Comparison of ENCODE assay signal across 1 cellular context in the genomic region with DNA sequence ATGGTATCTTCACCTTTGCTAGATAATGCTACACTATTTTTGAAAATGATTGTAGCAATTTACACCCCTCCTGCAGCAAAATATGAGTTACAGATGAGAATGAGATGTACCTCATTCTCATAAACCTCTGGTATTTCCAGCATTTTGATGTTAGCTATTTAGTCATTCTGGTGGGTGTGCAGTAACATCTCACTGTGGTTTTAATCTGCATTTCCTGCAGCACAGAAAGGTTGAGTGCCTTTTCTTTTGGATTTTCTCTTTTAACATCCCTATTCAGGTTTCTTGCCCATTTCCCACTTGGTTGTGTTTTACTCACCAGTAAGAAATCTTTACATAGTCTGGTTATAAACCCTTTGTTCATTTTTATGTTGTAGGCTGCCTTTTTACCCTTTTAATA.
TF ChIP-seq lines count a peak whose summit lies in the region.

No MANE protein-coding gene starts in this region.

TF ChIP-seq in IMR-90, 13 proteins besides CTCF, POLR2A, EP300 and RAD21:
- TF ChIP-seq FOS (IDR thresholded peaks at IDR 0.05; ENCODE audit: low read depth, low read length) (no peak), SMC3 (IDR thresholded peaks at IDR 0.05; ENCODE audit: low read depth, low read length) (no peak), MAFK (IDR thresholded peaks at IDR 0.05; ENCODE audit: low read depth, low read length) (no peak), CHD1 (IDR thresholded peaks at IDR 0.05; ENCODE audit: low read depth, low read length) (no peak), RFX5 (IDR thresholded peaks at IDR 0.05; ENCODE audit: low read depth, low read length) (no peak), MXI1 (IDR thresholded peaks at IDR 0.05; ENCODE audit: borderline replicate concordance, low read depth, low read length) (no peak), RCOR1 (IDR thresholded peaks at IDR 0.05; ENCODE audit: insufficient replicate concordance, low read length) (no peak), ELK1 (IDR thresholded peaks at IDR 0.05; ENCODE audit: borderline replicate concordance, low read depth, low read length) (no peak), CEBPB (IDR thresholded peaks at IDR 0.05; ENCODE audit: low read depth, low read length) (no peak), MAZ (IDR thresholded peaks at IDR 0.05; ENCODE audit: borderline replicate concordance, low read depth, low read length) (no peak), NFE2L2 (IDR thresholded peaks at IDR 0.05; ENCODE audit: low read depth, low read length) (no peak), BHLHE40 (IDR thresholded peaks at IDR 0.05; ENCODE audit: low read depth, low read length) (no peak)
- TF ChIP-seq, protein P1, sequence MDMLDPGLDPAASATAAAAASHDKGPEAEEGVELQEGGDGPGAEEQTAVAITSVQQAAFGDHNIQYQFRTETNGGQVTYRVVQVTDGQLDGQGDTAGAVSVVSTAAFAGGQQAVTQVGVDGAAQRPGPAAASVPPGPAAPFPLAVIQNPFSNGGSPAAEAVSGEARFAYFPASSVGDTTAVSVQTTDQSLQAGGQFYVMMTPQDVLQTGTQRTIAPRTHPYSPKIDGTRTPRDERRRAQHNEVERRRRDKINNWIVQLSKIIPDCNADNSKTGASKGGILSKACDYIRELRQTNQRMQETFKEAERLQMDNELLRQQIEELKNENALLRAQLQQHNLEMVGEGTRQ (IDR thresholded peaks at IDR 0.05; ENCODE audit: low read depth, low read length), result no peak
TF ChIP-seq in IMR-90: peak in this region for 0.
